15 cellular contexts compared by ENCODE assay signal in the genomic region with DNA sequence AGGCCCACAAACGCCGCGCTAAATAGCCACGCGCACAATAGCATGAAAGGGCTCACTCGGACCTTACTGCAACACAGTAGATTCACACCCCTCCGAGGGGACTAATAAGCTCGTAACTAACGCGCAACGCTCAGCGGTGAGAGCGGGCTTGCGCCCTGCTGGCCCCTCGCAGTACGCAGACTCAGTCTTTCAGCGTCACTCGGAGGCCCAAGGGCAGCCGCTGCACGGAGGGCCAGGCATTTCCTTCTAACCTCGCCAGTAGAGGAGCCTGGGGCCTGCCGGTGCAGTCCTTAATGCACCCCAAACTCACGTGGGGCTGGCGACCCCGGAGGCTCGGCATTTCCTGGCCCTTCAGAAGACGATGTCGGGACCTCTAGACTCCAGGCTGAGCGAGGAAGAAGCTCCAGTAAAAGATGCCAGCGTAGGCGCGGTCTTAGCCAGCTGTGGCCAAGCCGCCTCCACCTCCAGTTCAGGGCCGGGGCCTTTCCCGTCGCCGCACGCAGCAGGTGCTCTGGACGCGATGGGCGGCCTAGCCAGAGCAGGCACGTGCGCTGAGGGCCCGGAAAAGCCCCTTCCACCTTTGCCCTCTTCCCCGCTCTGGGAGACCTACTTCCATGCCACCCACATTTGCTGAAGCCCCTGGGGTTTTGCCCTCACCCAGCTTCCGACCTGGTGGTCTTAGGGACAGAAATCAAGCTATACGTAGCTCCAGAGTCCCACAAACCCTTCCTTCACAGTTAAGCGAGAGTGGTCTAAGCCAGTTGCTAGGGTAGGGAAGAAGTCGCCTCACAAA. TPM values are rescaled to one million over a fixed set of nuclear protein-coding genes. Genes with fewer than 3 reads are reported as not detected.
A peak's percentile ranks its signal among the peaks of the same experiment; 100 is the strongest.
DNase-seq lines count a peak whose midpoint lies in the region; ATAC-seq and TF ChIP-seq lines count a peak whose summit lies in the region.
"Had no signal": no experiment of that assay in that cellular context is flagged by ENCODE, and none has a peak within 500 bp of the region (broad histone marks: within the 10 kb centered on the region; RNA-seq: fewer than 3 reads in every experiment).

No MANE protein-coding gene starts in this region.

- H3K79me2 ChIP-seq in mesendoderm (ENCODE audit: control insufficient read depth, insufficient read depth, low read length), result no peaks in the 10 kb centered on the region

- no peak for TF ChIP-seq CTCF in Caco-2 (IDR thresholded peaks at IDR 0.05; ENCODE audit: insufficient read depth in 1 of 2, low read depth in 1 of 2, low read length in 1 of 2, severe bottlenecking in 1 of 2, unreplicated experiment in 1 of 2)
- TF ChIP-seq CTCF in WTC11 (IDR thresholded peaks at IDR 0.05), result no peak
- no peak for TF ChIP-seq CTCF in psoas muscle (IDR thresholded peaks at IDR 0.05)
- TF ChIP-seq CTCF in foreskin keratinocyte (conservative IDR thresholded peaks at IDR 0.05), result no peak

- no peaks in the 10 kb centered on the region for H3K27me3 ChIP-seq in Caco-2 (replicated peaks; ENCODE audit: control insufficient read depth, insufficient read depth, low read length)
- H3K27me3 ChIP-seq in iPS-15b (ENCODE audit: control insufficient read depth, insufficient read depth, low read length), result peaks cover 97% of the 10 kb centered on the region
- H3K27me3 ChIP-seq in psoas muscle (ENCODE audit: insufficient read depth in 3 of 3, low read length in 2 of 3), result peaks cover 3 to 78% (median 28%) of the 10 kb centered on the region in 3 donors
- H3K27me3 ChIP-seq in mesendoderm (ENCODE audit: insufficient read depth, low read length, poor library complexity), result peaks cover 82% of the 10 kb centered on the region
- H3K27me3 ChIP-seq in foreskin keratinocyte, result peaks cover 11% of the 10 kb centered on the region

- H2BK15ac ChIP-seq in mesendoderm (replicated peaks; ENCODE audit: low read depth), result no peak overlapping the region

- peak; percentile 6 for ATAC-seq in WTC11
- ATAC-seq in psoas muscle, result peak in 3 of 4 donors; percentile 19 to 39 (median 25)
- ATAC-seq in HG03520 (IDR thresholded peaks at IDR 0.05; ENCODE audit: unreplicated experiment), result no peak
- no peak for ATAC-seq in GM18498 (IDR thresholded peaks at IDR 0.05; ENCODE audit: unreplicated experiment)
- no peak for ATAC-seq in foreskin keratinocyte
- ATAC-seq: Panc1 had no signal

- H3K27ac Mint-ChIP-seq in Caco-2 (ENCODE audit: unreplicated experiment) (peak overlapping the region; percentile 67), WTC11 (no peak overlapping the region)

- no peak overlapping the region for H3K18ac ChIP-seq in mesendoderm (ENCODE audit: low read length)

- intact Hi-C loops in Caco-2 (cut with micrococcal nuclease; ENCODE audit: unreplicated experiment) (loop anchor here (1.0 kb wide), 1 partner anchor 18 kb away; no protein-coding TSS in a partner anchor), psoas muscle (cut with DNase I) (no loop called here)

- no peak overlapping the region for H3K27ac ChIP-seq in psoas muscle
- H3K27ac ChIP-seq in mesendoderm (ENCODE audit: low read depth, low read length), result no peak overlapping the region
- H3K27ac ChIP-seq in foreskin keratinocyte, result no peak overlapping the region

- H3K56ac ChIP-seq in mesendoderm (ENCODE audit: low read length), result no peak overlapping the region

- H3K4me3 ChIP-seq in Caco-2 (ENCODE audit: low read depth, low read length), result no peak overlapping the region
- H3K4me3 ChIP-seq in iPS-15b (ENCODE audit: low read depth, low read length), result peak overlapping the region; percentile 50
- H3K4me3 ChIP-seq in psoas muscle, result peak overlapping the region; percentile 54
- no peak overlapping the region for H3K4me3 ChIP-seq in mesendoderm (ENCODE audit: low read length)

- no peak overlapping the region for H3K4me2 ChIP-seq in mesendoderm (ENCODE audit: low read length)

- POLR2A ChIA-PET in Caco-2 (lab: Charles Lee), result interaction anchor here (0.6 kb wide), 1 partner anchor 21 kb away, joined by 3 read pairs; no protein-coding TSS in a partner anchor
- POLR2A ChIA-PET in WTC11 (lab: Charles Lee), result interaction anchor here (0.6 kb wide), 1 partner anchor 345 kb away, joined by 8 read pairs; no protein-coding TSS in a partner anchor

- H3K36me3 Mint-ChIP-seq in Caco-2 (ENCODE audit: insufficient read depth, unreplicated experiment) (no peaks in the 10 kb centered on the region), WTC11 (no peaks in the 10 kb centered on the region)

- no peaks in the 10 kb centered on the region for H3K79me1 ChIP-seq in mesendoderm (ENCODE audit: low read length)

- H3K4me3 Mint-ChIP-seq in Caco-2 (ENCODE audit: unreplicated experiment), result peak overlapping the region; percentile 72
- peak overlapping the region; percentile 81 for H3K4me3 Mint-ChIP-seq in WTC11

- H3K9ac ChIP-seq in iPS-15b (ENCODE audit: low read depth, low read length) (no peak overlapping the region), mesendoderm (ENCODE audit: low read length) (no peak overlapping the region)

- no peak overlapping the region for H2BK120ac ChIP-seq in mesendoderm (ENCODE audit: low read depth, low read length)

- no peak overlapping the region for H2AK5ac ChIP-seq in mesendoderm (ENCODE audit: low read length)

- H3K4ac ChIP-seq in mesendoderm (ENCODE audit: low read depth, low read length), result no peak overlapping the region

- no peaks in the 10 kb centered on the region for H3K36me3 ChIP-seq in Caco-2 (ENCODE audit: control insufficient read depth, insufficient read depth, low read length)
- H3K36me3 ChIP-seq in iPS-15b (ENCODE audit: control insufficient read depth, insufficient read depth, low read length), result no peaks in the 10 kb centered on the region
- H3K36me3 ChIP-seq in psoas muscle (ENCODE audit: insufficient read depth in 1 of 2, low read depth in 1 of 2), result no peaks in the 10 kb centered on the region
- H3K36me3 ChIP-seq in mesendoderm (ENCODE audit: control insufficient read depth, insufficient read depth, low read length), result no peaks in the 10 kb centered on the region

- H3K27me3 Mint-ChIP-seq in Caco-2 (ENCODE audit: insufficient read depth, unreplicated experiment), result no peaks in the 10 kb centered on the region
- no peaks in the 10 kb centered on the region; the same call in 1 of the 2 replicates for H3K27me3 Mint-ChIP-seq in WTC11 (ENCODE audit: low read depth)

- no peak overlapping the region for H2BK5ac ChIP-seq in mesendoderm (ENCODE audit: low read length)

- no peak overlapping the region for H3K23ac ChIP-seq in mesendoderm (ENCODE audit: low read length)

- H3K9me3 ChIP-seq in Caco-2, result no peaks in the 10 kb centered on the region
- H3K9me3 ChIP-seq in iPS-15b (ENCODE audit: control insufficient read depth, insufficient read depth, low read length), result no peaks in the 10 kb centered on the region
- no peaks in the 10 kb centered on the region for H3K9me3 ChIP-seq in psoas muscle

- CTCF ChIA-PET in Caco-2 (lab: Charles Lee) (interaction anchor here (0.6 to 2.1 kb wide), 7 partner anchors 24 to 76 kb away, joined by 3 to 8 read pairs (median 5); no protein-coding TSS in a partner anchor), WTC11 (lab: Charles Lee) (interaction anchor here (0.7 to 5.8 kb wide), 14 partner anchors 12 to 344 kb away, joined by 3 to 50 read pairs (median 8); no protein-coding TSS in a partner anchor)

- peaks cover 38% of the 10 kb centered on the region for H3K4me1 Mint-ChIP-seq in Caco-2 (ENCODE audit: low read depth, unreplicated experiment)
- peaks cover 41% of the 10 kb centered on the region for H3K4me1 Mint-ChIP-seq in WTC11

- BruUV-seq in Caco-2 (replicated peaks; lab: Mats Ljungman, UMichigan), result no TSS peak

- H4K8ac ChIP-seq in mesendoderm (ENCODE audit: low read depth, low read length), result no peak overlapping the region

- peaks cover 44% of the 10 kb centered on the region for H3K4me1 ChIP-seq in Caco-2
- peaks cover 22% of the 10 kb centered on the region for H3K4me1 ChIP-seq in iPS-15b (ENCODE audit: control insufficient read depth, insufficient read depth, low read length)
- peaks cover 14% of the 10 kb centered on the region for H3K4me1 ChIP-seq in psoas muscle
- no peaks in the 10 kb centered on the region for H3K4me1 ChIP-seq in mesendoderm (ENCODE audit: control insufficient read depth, low read depth, low read length)
- H3K4me1 ChIP-seq in foreskin keratinocyte, result peaks cover 29% of the 10 kb centered on the region

- H4K5ac ChIP-seq in mesendoderm (ENCODE audit: low read length), result no peak overlapping the region

- H3K9me3 Mint-ChIP-seq in Caco-2 (ENCODE audit: unreplicated experiment), result no peaks in the 10 kb centered on the region
- H3K9me3 Mint-ChIP-seq in WTC11, result no peaks in the 10 kb centered on the region

- WGBS in psoas muscle, 3 donors, result 12 to 15% (median 15%) methylated on average over 42 to 49 of the region's 49 CpGs
- WGBS in mesendoderm (ENCODE audit: extremely low coverage, insufficient coverage, low lambda C conversion rate), result no CpG with 5 or more reads among the region's 49 CpGs

- DNase-seq in Caco-2, result no peak
- peak; percentile 38 for DNase-seq in WTC11 (ENCODE audit: low spot score)
- DNase-seq in psoas muscle, result no peak
- DNase-seq in mesendoderm, result no peak
- no peak for DNase-seq in foreskin keratinocyte
- DNase-seq: occipital lobe; stimulated activated CD4-positive, alpha-beta T cell treated with anti-CD3 and anti-CD28 coated beads, Interleukin-4, amount 100 ng/mL, for 1 hour; stimulated activated naive CD4-positive, alpha-beta T cell treated with Interleukin-2 at 50 U/mL for 16 hours had no signal

TF ChIP-seq in WTC11, 78 proteins besides CTCF, POLR2A, EP300 and RAD21 (continues in another document):
- TF ChIP-seq, protein P1, sequence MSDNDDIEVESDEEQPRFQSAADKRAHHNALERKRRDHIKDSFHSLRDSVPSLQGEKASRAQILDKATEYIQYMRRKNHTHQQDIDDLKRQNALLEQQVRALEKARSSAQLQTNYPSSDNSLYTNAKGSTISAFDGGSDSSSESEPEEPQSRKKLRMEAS (CRISPR knock-in tag; IDR thresholded peaks at IDR 0.05), result peak; percentile 62; the same call in 1 of the 2 replicates
- TF ChIP-seq ZNF219 (CRISPR knock-in tag; IDR thresholded peaks at IDR 0.05; ENCODE audit: borderline replicate concordance), result no peak

RNA-seq across cellular contexts. Expression of a gene that starts 38.3 kb away (rescaled TPM):
- total RNA-seq in Caco-2 (2022) (not detected in 2 replicates), WTC11 (2021) (not detected in 3 replicates), psoas muscle (not detected), foreskin keratinocyte (not detected in 2 replicates)
- polyA plus RNA-seq in psoas muscle (under 1 TPM in 1 of 3 donors, not detected in 2; under 0.01 TPM), foreskin keratinocyte (not detected in 2 replicates)
- polyA plus RNA-seq in mesendoderm (2013, experiment 1 of 2), result not detected
- polyA plus RNA-seq in mesendoderm (2013, experiment 2 of 2), result not detected
- total RNA-seq: fibroblast of villous mesenchyme; HT-29; occipital lobe; T-helper 2 cell treated with Interferon-gamma antibody and Interleukin-4, amounts not matched to agents 100 ng/mL and 5 ng/mL, for 36 hours had no signal

RNA-seq across cellular contexts. Expression of a gene that starts 43.3 kb away (rescaled TPM):
- total RNA-seq in Caco-2 (2022), result not detected in 2 replicates
- total RNA-seq in WTC11 (2021), result not detected in 3 replicates
- not detected for total RNA-seq in psoas muscle
- under 1 TPM in 1 of 3 donors, not detected in 2; 0.01 TPM for polyA plus RNA-seq in psoas muscle
- not detected for polyA plus RNA-seq in mesendoderm (2013, experiment 1 of 2)
- not detected for polyA plus RNA-seq in mesendoderm (2013, experiment 2 of 2)
- not detected in 2 replicates for total RNA-seq in foreskin keratinocyte
- polyA plus RNA-seq in foreskin keratinocyte, result not detected in 2 replicates
- total RNA-seq: fibroblast of villous mesenchyme; HT-29; occipital lobe; T-helper 2 cell treated with Interferon-gamma antibody and Interleukin-4, amounts not matched to agents 100 ng/mL and 5 ng/mL, for 36 hours had no signal

RNA-seq across cellular contexts. Expression of a gene that starts 45.3 kb away (rescaled TPM):
- total RNA-seq in Caco-2 (2022) (not detected in 2 replicates), WTC11 (2021) (0.13 to 0.18 TPM in 2 of 3 replicates, not detected in the other), psoas muscle (not detected), foreskin keratinocyte (not detected in 2 replicates)
- polyA plus RNA-seq in psoas muscle (not detected), foreskin keratinocyte (not detected in 2 replicates)
- polyA plus RNA-seq in mesendoderm (2013, experiment 1 of 2), result not detected
- polyA plus RNA-seq in mesendoderm (2013, experiment 2 of 2), result not detected
- total RNA-seq: fibroblast of villous mesenchyme; HT-29; T-helper 2 cell treated with Interferon-gamma antibody and Interleukin-4, amounts not matched to agents 100 ng/mL and 5 ng/mL, for 36 hours had no signal

Comparison
In these comparisons a context has a peak if more than half of its experiments do, and no peak if none do; other contexts are left out.
1. H3K4me3 ChIP-seq: peak in iPS-15b (single experiment) and psoas muscle (single experiment); none in Caco-2 (single experiment) and mesendoderm (single experiment).
2. ATAC-seq: peak in WTC11 (single experiment) and psoas muscle (3 of 4); none in HG03520 (single experiment), GM18498 (single experiment) and foreskin keratinocyte (single experiment).